8 cellular contexts compared by ENCODE assay signal in the genomic region with DNA sequence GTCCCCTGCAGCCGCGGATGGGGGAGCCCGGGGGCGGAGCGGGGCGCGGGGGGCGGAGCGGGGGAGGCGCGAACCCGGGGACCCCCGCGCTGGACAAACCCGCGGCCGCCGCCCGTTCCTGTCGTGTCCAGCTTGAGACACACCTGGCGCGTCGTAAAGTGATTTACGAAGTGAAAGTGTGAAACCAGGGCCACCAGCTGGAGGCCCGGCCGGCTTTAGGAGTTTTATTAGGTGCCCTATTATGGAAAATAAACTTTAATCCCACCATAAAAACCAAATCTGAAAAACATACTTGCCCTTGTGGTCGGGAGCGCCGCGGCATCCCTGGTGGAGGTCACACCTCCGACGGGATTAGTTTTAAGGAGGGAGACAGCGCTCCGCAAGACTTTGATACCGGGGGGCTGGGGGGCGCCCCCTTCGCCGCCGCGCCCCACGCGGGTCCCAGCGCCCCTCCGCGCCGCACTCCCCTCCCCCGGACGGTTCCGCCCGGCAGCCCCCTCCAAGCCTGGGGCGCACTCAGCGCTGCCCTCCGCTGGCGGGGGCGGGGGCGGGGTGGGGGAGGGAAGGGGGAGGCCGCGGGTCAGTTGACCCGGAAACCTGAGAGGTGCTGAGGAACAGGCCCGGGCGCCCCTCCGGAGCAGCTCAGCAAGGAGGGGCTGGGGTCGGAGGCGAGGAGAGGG. TPM values are rescaled to one million over a fixed set of nuclear protein-coding genes. Genes with fewer than 3 reads are reported as not detected.
DNase-seq lines count a peak whose midpoint lies in the region; ATAC-seq and TF ChIP-seq lines count a peak whose summit lies in the region.

No MANE protein-coding gene starts in this region.

- H3K79me2 ChIP-seq in OCI-LY3 (ENCODE audit: low read length), result peaks cover 6% of the 10 kb centered on the region; the same call in 1 of the 2 replicates

- TF ChIP-seq CTCF in OCI-LY3 (IDR thresholded peaks at IDR 0.05; ENCODE audit: low read depth, low read length), result no peak
- no peak for TF ChIP-seq CTCF in esophagus muscularis mucosa (IDR thresholded peaks at IDR 0.05)

- peaks cover 4% of the 10 kb centered on the region; the same call in 1 of the 2 replicates for H4K20me1 ChIP-seq in OCI-LY3 (ENCODE audit: insufficient read depth, low read length)

- 1% methylated on average over 29 of the region's 64 CpGs for WGBS in esophagus muscularis mucosa

- peak overlapping the region; percentile 52 for H3K4me3 Mint-ChIP-seq in T-helper 1 cell treated with Interleukin-12 subunit alpha and Interleukin-12 subunit beta and Interleukin-4 antibody, amounts not matched to agents 30 μg/mL and 1 μg/mL, for 36 hours

- H3K27ac ChIP-seq in OCI-LY3 (ENCODE audit: low read length) (no peak overlapping the region), esophagus muscularis mucosa (replicated peaks in 1 of 4) (no peak overlapping the region)

- no peak for DNase-seq in T-helper 1 cell
- DNase-seq in esophagus muscularis mucosa (ENCODE audit: extremely low spot score), result no peak
- no peak for DNase-seq in skeletal muscle cell (ENCODE audit: low read depth)
- DNase-seq in NCI-H2081 (lab: John Stamatoyannopoulos, UW), result no peak
- no peak for DNase-seq in nucleus accumbens (lab: John Stamatoyannopoulos, UW)

- H3K36me3 Mint-ChIP-seq in T-helper 1 cell treated with Interleukin-12 subunit alpha and Interleukin-12 subunit beta and Interleukin-4 antibody, amounts not matched to agents 30 μg/mL and 1 μg/mL, for 36 hours (ENCODE audit: low read depth), result peaks cover 6% of the 10 kb centered on the region

- no peak for ATAC-seq in GM19467 (IDR thresholded peaks at IDR 0.05; ENCODE audit: unreplicated experiment)

- H2AFZ ChIP-seq in OCI-LY3 (ENCODE audit: low read depth, low read length), result no peak overlapping the region

- H3K9me3 Mint-ChIP-seq in T-helper 1 cell treated with Interleukin-12 subunit alpha and Interleukin-12 subunit beta and Interleukin-4 antibody, amounts not matched to agents 30 μg/mL and 1 μg/mL, for 36 hours, result no peaks in the 10 kb centered on the region

- H3K36me3 ChIP-seq in OCI-LY3 (replicated peaks; ENCODE audit: low read depth, low read length) (peaks cover 8% of the 10 kb centered on the region), esophagus muscularis mucosa (no peaks in the 10 kb centered on the region)

- H3K4me3 ChIP-seq in OCI-LY3 (ENCODE audit: low read length) (peak overlapping the region; percentile 82), esophagus muscularis mucosa (peak overlapping the region; percentile 48 to 62 (median 53)), skeletal muscle cell (ENCODE audit: low read depth, low read length) (peak overlapping the region; percentile 34)

- H3K4me2 ChIP-seq in OCI-LY3 (ENCODE audit: low read length), result peak overlapping the region; percentile 75

- TF ChIP-seq POLR2A in esophagus muscularis mucosa (IDR thresholded peaks at IDR 0.05; ENCODE audit: low read depth), result no peak

- no peak for TF ChIP-seq EP300 in esophagus muscularis mucosa (IDR thresholded peaks at IDR 0.05)

- H3K9me3 ChIP-seq in OCI-LY3 (ENCODE audit: insufficient read depth, low read length) (no peaks in the 10 kb centered on the region), esophagus muscularis mucosa (peaks cover 0 to 7% (median 3%) of the 10 kb centered on the region in 4 donors)

- H3K4me1 Mint-ChIP-seq in T-helper 1 cell treated with Interleukin-12 subunit alpha and Interleukin-12 subunit beta and Interleukin-4 antibody, amounts not matched to agents 30 μg/mL and 1 μg/mL, for 36 hours (ENCODE audit: low read depth), result peaks cover 11% of the 10 kb centered on the region

- intact Hi-C loops in esophagus muscularis mucosa (cut with DNase I), result no loop called here

- peaks cover 12% of the 10 kb centered on the region for H3K4me1 ChIP-seq in OCI-LY3 (ENCODE audit: low read length)
- H3K4me1 ChIP-seq in esophagus muscularis mucosa, result peaks cover 35 to 60% (median 53%) of the 10 kb centered on the region in 4 donors

- H3K27ac Mint-ChIP-seq in T-helper 1 cell treated with Interleukin-12 subunit alpha and Interleukin-12 subunit beta and Interleukin-4 antibody, amounts not matched to agents 30 μg/mL and 1 μg/mL, for 36 hours, result no peak overlapping the region

- H3K27me3 Mint-ChIP-seq in T-helper 1 cell treated with Interleukin-12 subunit alpha and Interleukin-12 subunit beta and Interleukin-4 antibody, amounts not matched to agents 30 μg/mL and 1 μg/mL, for 36 hours (ENCODE audit: low read depth), result peaks cover 82% of the 10 kb centered on the region

- peak overlapping the region; percentile 63 for H3K9ac ChIP-seq in OCI-LY3 (ENCODE audit: low read length)

- H3K27me3 ChIP-seq in OCI-LY3 (ENCODE audit: low read depth, low read length) (no peaks in the 10 kb centered on the region), esophagus muscularis mucosa (peaks cover 15 to 100% (median 63%) of the 10 kb centered on the region in 4 donors)

RNA-seq across cellular contexts. Expression of gene MNX1, which starts 10.3 kb away (rescaled TPM):
- total RNA-seq in esophagus muscularis mucosa, result not detected

RNA-seq across cellular contexts. Expression of gene NOM1, which starts 50.7 kb away (rescaled TPM):
- 10 to 100 TPM; 12.6 to 20.8 (median 16.3) TPM for total RNA-seq in esophagus muscularis mucosa
